Comparison of ENCODE assay signal across 23 cellular contexts in the genomic region with DNA sequence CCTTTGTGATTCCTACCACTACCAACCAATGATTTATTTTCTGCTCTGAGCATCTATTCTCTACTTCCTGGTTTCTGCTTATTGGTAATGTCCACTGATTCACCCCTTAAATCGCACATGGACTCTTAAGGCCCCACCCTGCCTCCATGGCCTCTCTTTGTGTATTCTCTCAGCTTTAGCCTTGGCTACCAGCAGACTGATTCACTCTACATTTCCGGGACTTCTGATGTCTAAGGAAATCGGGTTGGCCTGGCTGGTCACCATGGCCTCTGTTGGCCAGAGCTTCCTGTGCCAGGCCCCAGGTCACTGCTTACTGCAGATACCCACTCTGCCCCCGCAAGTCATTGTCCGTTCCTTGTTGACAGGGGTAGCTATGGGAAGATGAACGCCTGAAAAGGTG. TPM values are rescaled to one million over a fixed set of nuclear protein-coding genes. Genes with fewer than 3 reads are reported as not detected.
"Had no signal": no experiment of that assay in that cellular context is flagged by ENCODE, and none has a peak within 500 bp of the region (broad histone marks: within the 10 kb centered on the region; RNA-seq: fewer than 3 reads in every experiment).

No MANE protein-coding gene starts in this region.

- H3K4me3 Mint-ChIP-seq: IgD-negative memory B cell had no signal

- H3K9ac ChIP-seq: KMS-11 had no signal

- DNase-seq: MM.1S; NCI-H1092 treated with DMSO at 0.1 percent for 48 hours; NCI-H1436; NCI-H187; NCI-H2029; NCI-H2081 treated with DMSO at 0.1 percent for 48 hours; NCI-H2171; NCI-H226; NCI-H446; NCI-H510A; NCI-H524 treated with DMSO at 0.1 percent for 48 hours; NCI-H69; NCI-H774; NK-92 treated with Interleukin-12 subunit alpha and Interleukin-12 subunit beta, amount 100 ng/mL, for 24 hours; PC-3; SHP77 had no signal

- H3K4me3 ChIP-seq: K562 had no signal

- H3K27ac Mint-ChIP-seq: IgD-negative memory B cell had no signal

- ATAC-seq: K562, Panc1, PC-3, SK-N-SH treated with all-trans-retinoic acid at 6 μM for 48 hours had no signal

- H3K4me2 ChIP-seq: KMS-11 had no signal

- H3K27ac ChIP-seq: KMS-11, RWPE1 had no signal

RNA-seq across cellular contexts. Expression of a gene that starts 40.9 kb away (rescaled TPM):
- total RNA-seq: OCI-LY7 had no signal
- polyA plus RNA-seq: IgD-negative memory B cell, K562 had no signal
